In the genomic region with DNA sequence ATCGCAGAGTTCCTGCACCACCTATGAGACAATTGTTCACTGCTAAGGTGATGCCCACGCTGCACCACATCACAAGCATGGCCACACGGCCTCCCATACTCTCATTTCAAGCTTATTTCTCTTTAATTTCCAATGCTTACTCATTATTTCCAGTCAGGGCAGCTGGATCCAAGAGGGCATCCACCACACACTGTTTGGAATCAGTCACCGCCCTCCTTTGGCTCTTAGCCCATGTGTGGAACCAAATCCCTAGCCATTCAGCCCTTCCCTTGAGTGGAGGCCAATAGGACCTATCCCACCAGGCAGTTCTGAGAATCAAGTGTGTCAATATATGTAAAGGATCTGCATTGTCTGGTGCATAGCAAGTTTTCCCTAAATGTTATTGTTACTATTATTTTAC, we compare ENCODE assay signal across 25 cellular contexts. TPM values are rescaled to one million over a fixed set of nuclear protein-coding genes. Genes with fewer than 3 reads are reported as not detected.
"Had no signal": no experiment of that assay in that cellular context is flagged by ENCODE, and none has a peak within 500 bp of the region (broad histone marks: within the 10 kb centered on the region; RNA-seq: fewer than 3 reads in every experiment).

No MANE protein-coding gene starts in this region.

- H3K27ac ChIP-seq: epithelial cell of prostate, sigmoid colon, testis, uterus had no signal

- H3K4me1 ChIP-seq: testis, uterus had no signal

- H3K4me1 Mint-ChIP-seq: activated T-helper 17 cell treated with anti-CD3 and anti-CD28 coated beads, Interleukin-2, amount 50 U/mL, for 72 hours; mesothelial cell of epicardium; natural killer cell; stimulated activated naive B cell treated with anti-CD40 and anti-IgM and Interleukin-4, amounts not matched to agents 10 μg/mL and 1 μg/mL and 100 μg/mL, for 72 hours had no signal

- ATAC-seq: activated naive CD4-positive, alpha-beta T cell treated with anti-CD3 and anti-CD28 coated beads, Interleukin-2, amount 50 U/mL, for 72 hours; activated T-helper 17 cell treated with anti-CD3 and anti-CD28 coated beads, Interleukin-2, amount 50 U/mL, for 72 hours; left ventricle myocardium superior; natural killer cell; stimulated activated naive B cell treated with anti-CD40 and anti-IgM and Interleukin-4, amounts not matched to agents 10 μg/mL and 1 μg/mL and 100 μg/mL, for 72 hours; WTC11 had no signal

- H3K4me3 Mint-ChIP-seq: activated T-helper 17 cell treated with anti-CD3 and anti-CD28 coated beads, Interleukin-2, amount 50 U/mL, for 72 hours; brain; mesothelial cell of epicardium; natural killer cell; stimulated activated naive B cell treated with anti-CD40 and anti-IgM and Interleukin-4, amounts not matched to agents 10 μg/mL and 1 μg/mL and 100 μg/mL, for 72 hours; WTC11 had no signal

- H3K9me3 ChIP-seq: sigmoid colon, testis, uterus had no signal

- H3K27me3 ChIP-seq: sigmoid colon, testis, uterus had no signal

- H3K4me3 ChIP-seq: sigmoid colon, testis, uterus had no signal

- H3K36me3 Mint-ChIP-seq: activated naive CD4-positive, alpha-beta T cell treated with anti-CD3 and anti-CD28 coated beads, Interleukin-2, amount 50 U/mL, for 72 hours; brain; mesothelial cell of epicardium; natural killer cell; stimulated activated naive B cell treated with anti-CD40 and anti-IgM and Interleukin-4, amounts not matched to agents 10 μg/mL and 1 μg/mL and 100 μg/mL, for 72 hours; WTC11 had no signal

- DNase-seq: activated T-cell treated with anti-CD3 and anti-CD28 coated beads, Interleukin-2, amount 50 U/mL, for 1 hour; aorta; central memory CD4-positive, alpha-beta T cell; foreskin melanocyte; glutamatergic neuron; hippocampal formation; left ventricle myocardium superior; mammary epithelial cell; natural killer cell; retina; sigmoid colon; stimulated activated CD4-positive, alpha-beta T cell treated with anti-CD3 and anti-CD28 coated beads, Interleukin-2, amount 100 ng/mL, for 48 hours; stimulated activated CD8-positive, alpha-beta memory T cell treated with anti-CD3 and anti-CD28 coated beads, Interleukin-4, amount 100 ng/mL, for 48 hours; stimulated activated naive B cell treated with anti-CD40 and anti-IgM and Interleukin-4, amounts not matched to agents 10 μg/mL and 1 μg/mL and 100 μg/mL, for 72 hours; T-helper 9 cell; testis; trophoblast cell; uterus had no signal

- H3K9me3 Mint-ChIP-seq: activated naive CD4-positive, alpha-beta T cell treated with anti-CD3 and anti-CD28 coated beads, Interleukin-2, amount 50 U/mL, for 72 hours; activated T-helper 17 cell treated with anti-CD3 and anti-CD28 coated beads, Interleukin-2, amount 50 U/mL, for 72 hours; mesothelial cell of epicardium; stimulated activated naive B cell treated with anti-CD40 and anti-IgM and Interleukin-4, amounts not matched to agents 10 μg/mL and 1 μg/mL and 100 μg/mL, for 72 hours had no signal

- H3K36me3 ChIP-seq: sigmoid colon, uterus had no signal

- H3K27me3 Mint-ChIP-seq: activated T-helper 17 cell treated with anti-CD3 and anti-CD28 coated beads, Interleukin-2, amount 50 U/mL, for 72 hours; brain; progenitor cell of endocrine pancreas; stimulated activated naive B cell treated with anti-CD40 and anti-IgM and Interleukin-4, amounts not matched to agents 10 μg/mL and 1 μg/mL and 100 μg/mL, for 72 hours had no signal

RNA-seq across cellular contexts. Expression of gene PALMD, which starts 26.3 kb away (rescaled TPM):
- total RNA-seq: activated naive CD4-positive, alpha-beta T cell treated with anti-CD3 and anti-CD28 coated beads, Interleukin-2, amount 50 U/mL, for 72 hours; activated T-helper 17 cell treated with anti-CD3 and anti-CD28 coated beads, Interleukin-2, amount 50 U/mL, for 72 hours; natural killer cell had no signal
